In genomic region chr10:86693721-86694369, GRCh38 we compare ENCODE assay signal across 9 cellular contexts. TPM values are rescaled to one million over a fixed set of nuclear protein-coding genes. Genes with fewer than 3 reads are reported as not detected.
DNase-seq lines count a peak whose midpoint lies in the region; ATAC-seq and TF ChIP-seq lines count a peak whose summit lies in the region.
"Had no signal": no experiment of that assay in that cellular context is flagged by ENCODE, and none has a peak within 500 bp of the region (broad histone marks: within the 10 kb centered on the region; RNA-seq: fewer than 3 reads in every experiment).

No MANE protein-coding gene starts in this region.

- no peak for ATAC-seq in stimulated activated naive CD8-positive, alpha-beta T cell treated with anti-CD3 and anti-CD28 coated beads, Interleukin-15, Interleukin-2, amounts not matched to agents 100 U/mL and 50 U/mL, for 24 hours
- no peak for ATAC-seq in GM18505 (IDR thresholded peaks at IDR 0.05; ENCODE audit: unreplicated experiment)
- ATAC-seq in GM21447 (IDR thresholded peaks at IDR 0.05; ENCODE audit: unreplicated experiment): no peak

- no peaks in the 10 kb centered on the region for H3K27me3 ChIP-seq in Peyer's patch

- H3K4me1 ChIP-seq in Peyer's patch: no peaks in the 10 kb centered on the region

- POLR2A ChIA-PET in AG04449 (lab: Yijun Ruan, JAX): interaction anchor here (0.5 kb wide), 1 partner anchor 16 kb away, joined by 3 read pairs; no protein-coding TSS in a partner anchor

- TF ChIP-seq CTCF in AG04449 (IDR thresholded peaks at IDR 0.05; ENCODE audit: insufficient read depth, low read length, missing control alignments) (peak; percentile 66), GM13977 (IDR thresholded peaks at IDR 0.05; ENCODE audit: extremely low read depth, insufficient read depth, missing control alignments) (peak; percentile 61), Peyer's patch (IDR thresholded peaks at IDR 0.05) (peak; percentile 49 to 58 (median 53))

- H3K4me3 ChIP-seq in AG04449 (ENCODE audit: low read depth, low read length) (no peak overlapping the region), Peyer's patch (no peak overlapping the region)

- DNase-seq in AG04449 (ENCODE audit: low read depth, low spot score) (no peak), GM13977 (ENCODE audit: low spot score) (peak; percentile 54), Peyer's patch (peak in 2 of 3 donors; percentile 33 to 65), amniotic epithelial cell (ENCODE audit: low read depth) (peak; percentile 36), iris pigment epithelial cell (ENCODE audit: low read depth) (peak; percentile 50)
- peak; percentile 52 for DNase-seq in stimulated activated naive CD8-positive, alpha-beta T cell treated with anti-CD3 and anti-CD28 coated beads, Interleukin-15, Interleukin-2, amounts not matched to agents 100 U/mL and 50 U/mL, for 24 hours

- TF ChIP-seq POLR2A in Peyer's patch (IDR thresholded peaks at IDR 0.05) (no peak), GM18505 (IDR thresholded peaks at IDR 0.05; ENCODE audit: borderline replicate concordance, extremely low read depth, insufficient read depth, insufficient read length) (no peak)

- no peak overlapping the region for H3K27ac ChIP-seq in Peyer's patch

- H3K36me3 ChIP-seq in Peyer's patch: no peaks in the 10 kb centered on the region

- in situ Hi-C loops in GM13977 (cut with MboI; ENCODE audit: low pct_unique_long_range_greater_than_20kb, low sequenced_read_pairs, unreplicated experiment): no loop called here

- H3K9me3 ChIP-seq in Peyer's patch: no peaks in the 10 kb centered on the region

- CTCF ChIA-PET in AG04449 (lab: Yijun Ruan, JAX): interaction anchor here (0.7 to 5.4 kb wide), 30 partner anchors 9 to 392 kb away, joined by 3 to 85 read pairs (median 4); partner anchors contain the start of gene SNCG

RNA-seq across cellular contexts. Expression of gene LDB3, which starts 25.5 kb away (rescaled TPM):
- 1 to 10 TPM; 1.3 to 9.1 (median 2.3) TPM for total RNA-seq in Peyer's patch
- total RNA-seq: dermis microvascular lymphatic vessel endothelial cell had no signal

RNA-seq across cellular contexts. Expression of gene OPN4, which starts 39.5 kb away (rescaled TPM):
- total RNA-seq in Peyer's patch: not detected
- total RNA-seq: dermis microvascular lymphatic vessel endothelial cell had no signal
